Comparison of ENCODE assay signal across 8 cellular contexts in the genomic region with DNA sequence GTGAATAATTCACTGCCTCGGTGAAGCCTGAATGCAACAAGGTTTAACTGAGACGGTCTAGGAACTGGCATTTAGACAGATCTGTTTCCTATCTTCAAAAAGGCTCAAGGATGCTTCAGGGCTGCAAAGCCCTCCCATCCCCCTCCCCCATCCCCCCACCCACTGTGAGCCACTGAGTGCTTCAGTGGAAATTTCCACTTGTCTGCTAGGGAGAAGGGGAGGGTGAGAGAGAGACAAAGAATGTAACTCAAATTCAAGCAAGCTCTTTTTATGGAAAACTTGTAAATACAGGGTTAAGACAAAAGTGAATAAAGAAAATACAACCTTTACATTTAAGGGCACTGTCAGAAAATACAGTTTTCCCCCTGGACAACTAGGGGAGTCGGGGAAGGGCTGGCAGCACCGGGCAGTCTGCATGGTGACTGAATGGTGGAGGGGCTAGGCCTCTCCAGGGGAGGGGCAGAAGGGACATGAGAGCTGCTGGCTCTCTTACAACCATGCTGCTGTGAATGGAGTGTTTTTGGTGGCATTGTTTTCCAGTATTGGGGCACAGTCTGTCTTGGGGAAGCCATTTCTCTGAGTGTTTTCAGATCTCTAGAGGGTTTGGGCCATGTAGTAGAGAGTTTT. TPM values are rescaled to one million over a fixed set of nuclear protein-coding genes. Genes with fewer than 3 reads are reported as not detected.
DNase-seq lines count a peak whose midpoint lies in the region; ATAC-seq and TF ChIP-seq lines count a peak whose summit lies in the region.

No MANE protein-coding gene starts in this region.

- H2BK15ac ChIP-seq in mesendoderm (replicated peaks; ENCODE audit: low read depth): peak overlapping the region; percentile 9

- peak overlapping the region; percentile 61 for H2BK5ac ChIP-seq in mesendoderm (ENCODE audit: low read length)

- H3K4me3 ChIP-seq in mesendoderm (ENCODE audit: low read length) (no peak overlapping the region), upper lobe of right lung (no peak overlapping the region)

- H3K27ac Mint-ChIP-seq in activated naive CD4-positive, alpha-beta T cell treated with anti-CD3 and anti-CD28 coated beads, Interleukin-2, amount 50 U/mL, for 24 hours: peak overlapping the region; percentile 97

- H3K23ac ChIP-seq in mesendoderm (ENCODE audit: low read length): no peak overlapping the region

- no CpG with 5 or more reads among the region's 4 CpGs for WGBS in mesendoderm (ENCODE audit: extremely low coverage, insufficient coverage, low lambda C conversion rate)

- H3K4me1 ChIP-seq in mesendoderm (ENCODE audit: control insufficient read depth, low read depth, low read length): peaks cover 32% of the 10 kb centered on the region
- H3K4me1 ChIP-seq in upper lobe of right lung: peaks cover 32% of the 10 kb centered on the region

- H2BK120ac ChIP-seq in mesendoderm (ENCODE audit: low read depth, low read length): peak overlapping the region; percentile 65

- H3K4me1 Mint-ChIP-seq in activated naive CD4-positive, alpha-beta T cell treated with anti-CD3 and anti-CD28 coated beads, Interleukin-2, amount 50 U/mL, for 24 hours: peaks cover 93% of the 10 kb centered on the region

- intact Hi-C loops in upper lobe of right lung (cut with DNase I): no loop called here

- H3K79me2 ChIP-seq in mesendoderm (ENCODE audit: control insufficient read depth, insufficient read depth, low read length): peaks cover 47% of the 10 kb centered on the region

- DNase-seq in activated naive CD4-positive, alpha-beta T cell treated with Interleukin-2 at 50 U/mL for 16 hours: no peak
- DNase-seq in caudate nucleus (lab: John Stamatoyannopoulos, UW) (peak in 9 of 61 donors; percentile 13 to 66 (median 39)), mesendoderm (peak; percentile 88), upper lobe of right lung (no peak), activated gamma-delta T cell (lab: John Stamatoyannopoulos, UW) (no peak), kidney glomerular epithelial cell (lab: John Stamatoyannopoulos, UW) (no peak)
- DNase-seq in activated effector memory CD4-positive, alpha-beta T cell treated with Interleukin-2 at 50 U/mL for 16 hours: no peak

- peak overlapping the region; percentile 84 for H3K56ac ChIP-seq in mesendoderm (ENCODE audit: low read length)

- H4K8ac ChIP-seq in mesendoderm (ENCODE audit: low read depth, low read length): peak overlapping the region; percentile 3

- H2AK5ac ChIP-seq in mesendoderm (ENCODE audit: low read length): peak overlapping the region; percentile 27

- no peaks in the 10 kb centered on the region for H3K27me3 Mint-ChIP-seq in activated naive CD4-positive, alpha-beta T cell treated with anti-CD3 and anti-CD28 coated beads, Interleukin-2, amount 50 U/mL, for 24 hours

- H3K27ac ChIP-seq in caudate nucleus (ENCODE audit: low read depth, low read length) (peak overlapping the region; percentile 91), mesendoderm (ENCODE audit: low read depth, low read length) (peak overlapping the region; percentile 92), upper lobe of right lung (no peak overlapping the region)

- no peaks in the 10 kb centered on the region for H3K9me3 Mint-ChIP-seq in activated naive CD4-positive, alpha-beta T cell treated with anti-CD3 and anti-CD28 coated beads, Interleukin-2, amount 50 U/mL, for 24 hours

- peak overlapping the region; percentile 60 for H3K9ac ChIP-seq in mesendoderm (ENCODE audit: low read length)

- H3K36me3 ChIP-seq in mesendoderm (ENCODE audit: control insufficient read depth, insufficient read depth, low read length) (peaks cover 5% of the 10 kb centered on the region), upper lobe of right lung (peaks cover 24% of the 10 kb centered on the region)

- H3K9me3 ChIP-seq in upper lobe of right lung: no peaks in the 10 kb centered on the region

- H3K4me3 Mint-ChIP-seq in activated naive CD4-positive, alpha-beta T cell treated with anti-CD3 and anti-CD28 coated beads, Interleukin-2, amount 50 U/mL, for 24 hours: peak overlapping the region; percentile 68

- H4K5ac ChIP-seq in mesendoderm (ENCODE audit: low read length): peak overlapping the region; percentile 89

- ATAC-seq in upper lobe of right lung: peak; percentile 25

- no peaks in the 10 kb centered on the region for H3K27me3 ChIP-seq in mesendoderm (ENCODE audit: insufficient read depth, low read length, poor library complexity)
- H3K27me3 ChIP-seq in upper lobe of right lung: no peaks in the 10 kb centered on the region

- H3K79me1 ChIP-seq in mesendoderm (ENCODE audit: low read length): peaks cover 44% of the 10 kb centered on the region

- H3K36me3 Mint-ChIP-seq in activated naive CD4-positive, alpha-beta T cell treated with anti-CD3 and anti-CD28 coated beads, Interleukin-2, amount 50 U/mL, for 24 hours: peaks cover 18% of the 10 kb centered on the region

- peak overlapping the region; percentile 20 for H3K4me2 ChIP-seq in mesendoderm (ENCODE audit: low read length)

- peak overlapping the region; percentile 91 for H3K18ac ChIP-seq in mesendoderm (ENCODE audit: low read length)

- no peak for TF ChIP-seq CTCF in upper lobe of right lung (IDR thresholded peaks at IDR 0.05)

- peak overlapping the region; percentile 74 for H3K4ac ChIP-seq in mesendoderm (ENCODE audit: low read depth, low read length)

RNA-seq across cellular contexts. Expression of a gene that starts 56.7 kb away (rescaled TPM):
- polyA plus RNA-seq in mesendoderm (2013, experiment 1 of 2): 190 TPM
- 187 TPM for polyA plus RNA-seq in mesendoderm (2013, experiment 2 of 2)
- total RNA-seq in upper lobe of right lung: 57.6 TPM

RNA-seq across cellular contexts. Expression of a gene that starts 56.7 kb away (rescaled TPM):
- polyA plus RNA-seq in mesendoderm (2013, experiment 1 of 2): 2.9 TPM
- polyA plus RNA-seq in mesendoderm (2013, experiment 2 of 2): 2.9 TPM
- 24.1 TPM for total RNA-seq in upper lobe of right lung
